ENCODE assay signal across 17 cellular contexts in genomic region chr9:112604790-112605189, GRCh38.
DNase-seq lines count a peak whose midpoint lies in the region; ATAC-seq, FAIRE-seq and TF ChIP-seq lines count a peak whose summit lies in the region.
"Had no signal": no experiment of that assay in that cellular context is flagged by ENCODE, and none has a peak within 500 bp of the region (broad histone marks: within the 10 kb centered on the region; RNA-seq: fewer than 3 reads in every experiment).

No MANE protein-coding gene starts in this region.

- no peak for TF ChIP-seq RAD21 in GM12878 (IDR thresholded peaks at IDR 0.05; ENCODE audit: insufficient read depth, low read depth, low read length)

- H3K36me3 ChIP-seq in OCI-LY3 (replicated peaks; ENCODE audit: low read depth, low read length) (no peaks in the 10 kb centered on the region), GM12878 (ENCODE audit: control insufficient read depth in 2 of 2, insufficient read depth in 2 of 2, low read length in 1 of 2) (no peaks in the 10 kb centered on the region), kidney (ENCODE audit: control insufficient read depth in 1 of 2, insufficient read depth in 2 of 2, low read length in 2 of 2) (no peaks in the 10 kb centered on the region)

- TF ChIP-seq POLR2A in GM12878 (IDR thresholded peaks at IDR 0.05; ENCODE audit: low read depth, low read length): no peak

- H3K27ac Mint-ChIP-seq in Calu3 (ENCODE audit: unreplicated experiment): no peak overlapping the region
- H3K27ac Mint-ChIP-seq: CD8-positive, alpha-beta T cell had no signal

- H3K4me1 ChIP-seq in OCI-LY3 (ENCODE audit: low read length): peaks cover 31% of the 10 kb centered on the region
- H3K4me1 ChIP-seq in GM12878 (ENCODE audit: control insufficient read depth, insufficient read depth, low read length): peaks cover 12% of the 10 kb centered on the region
- peaks cover 2 to 3% of the 10 kb centered on the region in 2 donors for H3K4me1 ChIP-seq in kidney (ENCODE audit: control insufficient read depth in 1 of 2, insufficient read depth in 1 of 2, low read depth in 1 of 2, low read length in 2 of 2)
- H3K4me1 ChIP-seq: BLaER1 treated with 17β-estradiol and CSF1 and Interleukin-3, amounts not matched to agents 10 nM and 100 nM had no signal

- H3K4me2 ChIP-seq in OCI-LY3 (ENCODE audit: low read length) (peak overlapping the region; percentile 94; the same call in 1 of the 2 replicates), GM12878 (ENCODE audit: control insufficient read depth, insufficient read depth) (peak overlapping the region; percentile 78)
- H3K4me2 ChIP-seq: A549; BLaER1 treated with 17β-estradiol and CSF1 and Interleukin-3, amounts not matched to agents 10 nM and 100 nM had no signal

- no peak for ATAC-seq in GM12878
- ATAC-seq: A549; CD8-positive, alpha-beta T cell had no signal

- no peaks in the 10 kb centered on the region for H3K27me3 Mint-ChIP-seq in Calu3 (ENCODE audit: unreplicated experiment)

- H3K4me3 Mint-ChIP-seq in Calu3 (ENCODE audit: low read depth, unreplicated experiment): no peak overlapping the region
- H3K4me3 Mint-ChIP-seq: CD8-positive, alpha-beta T cell; H9 had no signal

- CTCF ChIA-PET in GM12878 (lab: Yijun Ruan, JAX) (interaction anchor here (2.3 kb wide), 1 partner anchor 298 kb away, joined by 4 read pairs; no protein-coding TSS in a partner anchor), Calu3 (lab: Charles Lee) (no interaction called here)

- H3K9me3 Mint-ChIP-seq in Calu3 (ENCODE audit: low read depth, unreplicated experiment): no peaks in the 10 kb centered on the region
- H3K9me3 Mint-ChIP-seq: CD8-positive, alpha-beta T cell; H9 had no signal

- no peak for TF ChIP-seq EP300 in GM12878 (IDR thresholded peaks at IDR 0.05; ENCODE audit: borderline replicate concordance in 1 of 2, control insufficient read depth in 1 of 2, low read depth in 2 of 2, low read length in 2 of 2)

- H3K36me3 Mint-ChIP-seq in Calu3 (ENCODE audit: insufficient read depth, unreplicated experiment): no peaks in the 10 kb centered on the region
- H3K36me3 Mint-ChIP-seq: CD8-positive, alpha-beta T cell had no signal

- RAD21 ChIA-PET in GM12878 (lab: Charles Lee; ENCODE audit: unreplicated experiment): no interaction called here

- H3K9me3 ChIP-seq in OCI-LY3 (ENCODE audit: insufficient read depth, low read length) (no peaks in the 10 kb centered on the region), GM12878 (replicated peaks; ENCODE audit: control insufficient read depth, insufficient read depth, low read length) (no peaks in the 10 kb centered on the region), kidney (ENCODE audit: control insufficient read depth in 1 of 2, low read length in 2 of 2) (no peaks in the 10 kb centered on the region)
- H3K9me3 ChIP-seq: A549; BLaER1 treated with 17β-estradiol and CSF1 and Interleukin-3, amounts not matched to agents 10 nM and 100 nM had no signal

- in situ Hi-C loops in GM12878 (cut with MboI): no loop called here

- no peaks in the 10 kb centered on the region for H3K4me1 Mint-ChIP-seq in Calu3 (ENCODE audit: low read depth, unreplicated experiment)

- no peak overlapping the region for H2AFZ ChIP-seq in OCI-LY3 (ENCODE audit: low read depth, low read length)
- no peak overlapping the region for H2AFZ ChIP-seq in GM12878 (ENCODE audit: control insufficient read depth, low read depth, low read length)

- SMC1A ChIA-PET in GM12878 (lab: Charles Lee; ENCODE audit: uncharacterized antibody, unreplicated experiment): no interaction called here

- TF ChIP-seq CTCF in OCI-LY3 (IDR thresholded peaks at IDR 0.05; ENCODE audit: low read depth, low read length) (no peak), GM12878 (IDR thresholded peaks at IDR 0.05 in 2 of 3, conservative IDR thresholded peaks at IDR 0.05 in 1 of 3; ENCODE audit: control insufficient read depth in 2 of 3, extremely low read depth in 1 of 3, insufficient read depth in 1 of 3, low read depth in 3 of 3, low read length in 3 of 3) (no peak), kidney (IDR thresholded peaks at IDR 0.05; ENCODE audit: borderline replicate concordance, extremely low read depth, insufficient read depth) (no peak), dorsolateral prefrontal cortex (IDR thresholded peaks at IDR 0.05 in 54 of 56, conservative IDR thresholded peaks at IDR 0.05 in 2 of 56; ENCODE audit: low read depth in 1 of 56, partially characterized antibody in 56 of 56) (no peak), Calu3 (IDR thresholded peaks at IDR 0.05; ENCODE audit: unreplicated experiment) (no peak)

- no peak for FAIRE-seq in GM12878 (lab: Jason Lieb, UNC)
- peak; percentile 94 for FAIRE-seq in kidney (lab: Jason Lieb, UNC)
- FAIRE-seq: A549, D721Med, H1 had no signal

- 95% methylated on average over 2 of the region's 2 CpGs for WGBS in GM12878 (ENCODE audit: insufficient coverage, insufficient replicate concordance, low lambda C conversion rate, missing lambda C conversion rate)

- BruUV-seq in GM12878 (replicated peaks; lab: Mats Ljungman, UMichigan): no TSS peak
- BruUV-seq in Calu3 (replicated peaks; lab: Mats Ljungman, UMichigan): no TSS peak

- H3K27ac ChIP-seq in OCI-LY3 (ENCODE audit: low read length) (no peak overlapping the region), GM12878 (ENCODE audit: control insufficient read depth, insufficient read depth) (peak overlapping the region; percentile 71), kidney (ENCODE audit: low read depth in 2 of 2, low read length in 2 of 2) (no peak overlapping the region), dorsolateral prefrontal cortex (no peak overlapping the region)
- H3K27ac ChIP-seq: A549; BLaER1 treated with 17β-estradiol and CSF1 and Interleukin-3, amounts not matched to agents 10 nM and 100 nM had no signal

- no peak for DNase-seq in GM12878 (ENCODE audit: low read depth, low spot score)
- no peak for DNase-seq in kidney
- DNase-seq in COLO668 (lab: John Stamatoyannopoulos, UW; ENCODE audit: unreplicated experiment): no peak
- no peak for DNase-seq in dorsolateral prefrontal cortex
- no peak for DNase-seq in Calu3
- DNase-seq in Ammon's horn (ENCODE audit: low spot score): no peak
- DNase-seq: AML-193; CD8-positive, alpha-beta T cell; COR-L47; GDM1; H9; KG1 had no signal

- no peaks in the 10 kb centered on the region for H3K27me3 ChIP-seq in OCI-LY3 (ENCODE audit: low read depth, low read length)
- no peaks in the 10 kb centered on the region for H3K27me3 ChIP-seq in GM12878 (replicated peaks in 1 of 2; ENCODE audit: control insufficient read depth in 2 of 2, insufficient read depth in 2 of 2, low read length in 1 of 2)
- no peaks in the 10 kb centered on the region for H3K27me3 ChIP-seq in dorsolateral prefrontal cortex
- H3K27me3 ChIP-seq: BLaER1 treated with 17β-estradiol and CSF1 and Interleukin-3, amounts not matched to agents 10 nM and 100 nM had no signal

- no peaks in the 10 kb centered on the region; the same call in none of the 2 replicates for H4K20me1 ChIP-seq in OCI-LY3 (ENCODE audit: insufficient read depth, low read length)
- H4K20me1 ChIP-seq in GM12878 (ENCODE audit: control insufficient read depth, insufficient read depth): no peaks in the 10 kb centered on the region

- intact Hi-C loops in GM12878 (cut with micrococcal nuclease; ENCODE audit: unreplicated experiment) (no loop called here), kidney (cut with DNase I) (no loop called here), dorsolateral prefrontal cortex (cut with DNase I) (no loop called here), Calu3 (cut with micrococcal nuclease; ENCODE audit: unreplicated experiment) (loop anchor here (5.0 kb wide), 1 partner anchor 107 kb away; no protein-coding TSS in a partner anchor)

- peaks cover 6% of the 10 kb centered on the region for H3K79me2 ChIP-seq in OCI-LY3 (ENCODE audit: low read length)
- no peaks in the 10 kb centered on the region for H3K79me2 ChIP-seq in GM12878 (ENCODE audit: control insufficient read depth, insufficient read depth, low read length)

- POLR2A ChIA-PET in GM12878 (lab: Charles Lee): no interaction called here

- H3K9ac ChIP-seq in OCI-LY3 (ENCODE audit: low read length) (no peak overlapping the region), GM12878 (ENCODE audit: control insufficient read depth, insufficient read depth, low read length) (no peak overlapping the region), kidney (ENCODE audit: low read length in 2 of 2) (no peak overlapping the region)
- H3K9ac ChIP-seq: BLaER1 treated with 17β-estradiol and CSF1 and Interleukin-3, amounts not matched to agents 10 nM and 100 nM had no signal

- no peak overlapping the region for H3K4me3 ChIP-seq in OCI-LY3 (ENCODE audit: low read length)
- no peak overlapping the region for H3K4me3 ChIP-seq in GM12878
- H3K4me3 ChIP-seq in kidney (ENCODE audit: low read length in 2 of 2): no peak overlapping the region
- H3K4me3 ChIP-seq in dorsolateral prefrontal cortex: no peak overlapping the region
- H3K4me3 ChIP-seq: A549; BLaER1 treated with 17β-estradiol and CSF1 and Interleukin-3, amounts not matched to agents 10 nM and 100 nM had no signal

TF ChIP-seq in GM12878, 131 proteins besides CTCF, POLR2A, EP300 and RAD21 (continues in another document):
- TF ChIP-seq E4F1 (IDR thresholded peaks at IDR 0.05; ENCODE audit: borderline replicate concordance, partially characterized antibody) (no peak), NRF1 (conservative IDR thresholded peaks at IDR 0.05; ENCODE audit: low read depth, low read length) (no peak), SIN3A (IDR thresholded peaks at IDR 0.05; ENCODE audit: low read depth, low read length) (no peak), ZNF217 (IDR thresholded peaks at IDR 0.05) (no peak), MXI1 (IDR thresholded peaks at IDR 0.05; ENCODE audit: low read depth, low read length) (no peak), PML (IDR thresholded peaks at IDR 0.05; ENCODE audit: low read length) (no peak), YBX1 (IDR thresholded peaks at IDR 0.05) (no peak), POLR2AphosphoS2 (IDR thresholded peaks at IDR 0.05; ENCODE audit: low read depth, low read length) (no peak), WRNIP1 (IDR thresholded peaks at IDR 0.05; ENCODE audit: borderline replicate concordance, low read depth, low read length) (no peak)
